ENCODE assay signal across 17 cellular contexts in the genomic region with DNA sequence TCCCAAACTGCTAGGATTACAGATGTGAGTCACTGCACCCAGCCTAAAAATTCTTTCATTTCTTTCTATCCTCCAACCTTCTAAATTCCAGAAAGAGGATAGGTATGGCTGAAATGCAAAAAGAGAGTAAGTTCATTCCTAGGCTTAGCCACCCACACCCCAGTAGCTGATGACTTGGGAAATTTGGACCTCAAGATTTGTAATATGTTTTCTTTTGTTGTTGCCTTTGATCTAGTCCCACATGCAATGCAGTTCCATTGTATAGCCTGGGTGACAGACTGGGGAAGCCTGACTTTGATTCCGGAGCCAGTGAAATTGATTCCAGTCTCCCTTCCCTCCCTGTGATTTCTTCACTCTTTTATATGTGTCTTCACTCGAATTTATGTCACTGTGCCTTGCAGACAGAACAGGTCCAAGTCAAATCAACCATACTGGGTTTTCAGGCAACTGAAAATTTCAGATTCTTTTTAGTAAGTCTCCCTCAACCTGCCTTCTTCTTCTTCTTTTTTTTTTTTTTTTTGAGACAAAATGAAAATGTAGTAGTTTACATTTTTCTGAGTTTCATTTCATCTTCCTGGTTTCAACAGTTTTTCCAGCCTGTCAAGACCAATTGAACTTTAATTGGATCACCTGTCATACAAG.
DNase-seq lines count a peak whose midpoint lies in the region; ATAC-seq, FAIRE-seq and TF ChIP-seq lines count a peak whose summit lies in the region.
"Had no signal": no experiment of that assay in that cellular context is flagged by ENCODE, and none has a peak within 500 bp of the region (broad histone marks: within the 10 kb centered on the region; RNA-seq: fewer than 3 reads in every experiment).

No MANE protein-coding gene starts in this region.

- H3K36me3 Mint-ChIP-seq in activated CD4-positive, alpha-beta T cell treated with anti-CD3 and anti-CD28 coated beads for 36 hours (ENCODE audit: low read depth), result no peaks in the 10 kb centered on the region

- H3K4me2 ChIP-seq in GM12878 (ENCODE audit: control insufficient read depth, insufficient read depth), result peak overlapping the region; percentile 21; the same call in 1 of the 2 replicates

- TF ChIP-seq EP300 in GM12878 (IDR thresholded peaks at IDR 0.05; ENCODE audit: borderline replicate concordance in 1 of 2, control insufficient read depth in 1 of 2, low read depth in 2 of 2, low read length in 2 of 2), result no peak

- H3K4me1 Mint-ChIP-seq in activated CD4-positive, alpha-beta T cell treated with anti-CD3 and anti-CD28 coated beads for 36 hours, result peaks cover 34% of the 10 kb centered on the region

- RAD21 ChIA-PET in GM12878 (lab: Charles Lee; ENCODE audit: unreplicated experiment), result no interaction called here

- no peak for DNase-seq in activated CD4-positive, alpha-beta T cell treated with anti-CD3 and anti-CD28 coated beads for 36 hours
- no peak for DNase-seq in activated CD4-positive, alpha-beta T cell treated with anti-CD3 and anti-CD28 coated beads for 1 hour
- DNase-seq in HS-27A (ENCODE audit: low read depth) (peak; percentile 42), GM12878 (ENCODE audit: low read depth, low spot score) (no peak), prostate gland (ENCODE audit: low spot score) (no peak), RCC 7860 (ENCODE audit: low spot score) (no peak)
- DNase-seq in stimulated activated naive CD4-positive, alpha-beta T cell treated with Interleukin-2 at 50 U/mL for 16 hours (lab: John Stamatoyannopoulos, UW), result no peak
- DNase-seq: GOT3, heart right ventricle, left cardiac atrium, NCI-H526 treated with DMSO at 0.1 percent for 48 hours, SIG-M5, thyroid gland had no signal

- TF ChIP-seq RAD21 in GM12878 (IDR thresholded peaks at IDR 0.05; ENCODE audit: insufficient read depth, low read depth, low read length), result no peak

- intact Hi-C loops in activated CD4-positive, alpha-beta T cell treated with anti-CD3 and anti-CD28 coated beads for 36 hours (cut with DNase I, micrococcal nuclease), result no loop called here
- intact Hi-C loops in GM12878 (cut with micrococcal nuclease; ENCODE audit: unreplicated experiment), result no loop called here
- intact Hi-C loops in prostate gland (cut with DNase I), result loop anchor here (5.0 kb wide), 1 partner anchor 57 kb away; no protein-coding TSS in a partner anchor

- TF ChIP-seq POLR2A in GM12878 (IDR thresholded peaks at IDR 0.05; ENCODE audit: low read depth, low read length) (no peak), prostate gland (IDR thresholded peaks at IDR 0.05) (no peak)

- H4K20me1 ChIP-seq in GM12878 (ENCODE audit: control insufficient read depth, insufficient read depth), result no peaks in the 10 kb centered on the region

- H3K27me3 ChIP-seq in GM12878 (replicated peaks in 1 of 2; ENCODE audit: control insufficient read depth in 2 of 2, insufficient read depth in 2 of 2, low read length in 1 of 2) (no peaks in the 10 kb centered on the region), prostate gland (replicated peaks; ENCODE audit: insufficient read depth) (no peaks in the 10 kb centered on the region)
- H3K27me3 ChIP-seq: thyroid gland had no signal

- SMC1A ChIA-PET in GM12878 (lab: Charles Lee; ENCODE audit: uncharacterized antibody, unreplicated experiment), result interaction anchor here (1.6 kb wide), 1 partner anchor 50 kb away, joined by 4 read pairs; no protein-coding TSS in a partner anchor

- CTCF ChIA-PET in activated CD4-positive, alpha-beta T cell treated with anti-CD3 and anti-CD28 coated beads for 36 hours (lab: Charles Lee), result interaction anchor here (0.7 to 1.0 kb wide), 2 partner anchors 9 to 39 kb away, joined by 3 to 4 read pairs; no protein-coding TSS in a partner anchor
- CTCF ChIA-PET in GM12878 (lab: Yijun Ruan, JAX), result no interaction called here

- WGBS in GM12878 (ENCODE audit: insufficient coverage, insufficient replicate concordance, low lambda C conversion rate, missing lambda C conversion rate), result 31% methylated on average over 2 of the region's 2 CpGs
- WGBS in prostate gland, result 29% methylated on average over 2 of the region's 2 CpGs

- peaks cover 2% of the 10 kb centered on the region for H3K9me3 Mint-ChIP-seq in activated CD4-positive, alpha-beta T cell treated with anti-CD3 and anti-CD28 coated beads for 36 hours (ENCODE audit: low read depth)

- H3K4me1 ChIP-seq in GM12878 (ENCODE audit: control insufficient read depth, insufficient read depth, low read length), result peaks cover 14% of the 10 kb centered on the region
- H3K4me1 ChIP-seq in prostate gland (replicated peaks), result peaks cover 17% of the 10 kb centered on the region
- H3K4me1 ChIP-seq: thyroid gland had no signal

- no peak overlapping the region for H3K4me3 ChIP-seq in GM12878
- H3K4me3 ChIP-seq in prostate gland, result no peak overlapping the region
- H3K4me3 ChIP-seq: heart right ventricle, skin epidermis, thyroid gland had no signal

- no peak for FAIRE-seq in GM12878 (lab: Jason Lieb, UNC)
- FAIRE-seq in RCC 7860 (lab: Jason Lieb, UNC), result no peak
- FAIRE-seq: bronchial epithelial cell, endothelial cell of umbilical vein had no signal

- H3K9me3 ChIP-seq in GM12878 (replicated peaks; ENCODE audit: control insufficient read depth, insufficient read depth, low read length) (no peaks in the 10 kb centered on the region), prostate gland (no peaks in the 10 kb centered on the region)
- H3K9me3 ChIP-seq: heart right ventricle, thyroid gland had no signal

- no TSS peak for BruUV-seq in GM12878 (replicated peaks; lab: Mats Ljungman, UMichigan)

- H3K27ac ChIP-seq in GM12878 (ENCODE audit: control insufficient read depth, insufficient read depth) (no peak overlapping the region), prostate gland (peak overlapping the region; percentile 43 to 77)
- H3K27ac ChIP-seq: thyroid gland had no signal

- peak; percentile 23 for ATAC-seq in activated CD4-positive, alpha-beta T cell treated with anti-CD3 and anti-CD28 coated beads for 36 hours
- ATAC-seq in GM12878 (no peak), HG03175 (IDR thresholded peaks at IDR 0.05; ENCODE audit: unreplicated experiment) (no peak)
- ATAC-seq: heart right ventricle, left cardiac atrium had no signal

- in situ Hi-C loops in GM12878 (cut with MboI), result no loop called here

- H3K27me3 Mint-ChIP-seq in activated CD4-positive, alpha-beta T cell treated with anti-CD3 and anti-CD28 coated beads for 36 hours, result peaks cover 10% of the 10 kb centered on the region

- POLR2A ChIA-PET in activated CD4-positive, alpha-beta T cell treated with anti-CD3 and anti-CD28 coated beads for 36 hours (lab: Charles Lee), result interaction anchor here (0.7 kb wide), 2 partner anchors 10 to 60 kb away, joined by 3 to 6 read pairs; no protein-coding TSS in a partner anchor
- POLR2A ChIA-PET in GM12878 (lab: Charles Lee), result interaction anchor here (0.7 to 1.4 kb wide), 2 partner anchors 17 to 294 kb away, joined by 4 read pairs; no protein-coding TSS in a partner anchor

- H3K9ac ChIP-seq in GM12878 (ENCODE audit: control insufficient read depth, insufficient read depth, low read length), result no peak overlapping the region

- no peak overlapping the region for H3K4me3 Mint-ChIP-seq in activated CD4-positive, alpha-beta T cell treated with anti-CD3 and anti-CD28 coated beads for 36 hours

- TF ChIP-seq CTCF in GM12878 (IDR thresholded peaks at IDR 0.05 in 2 of 3, conservative IDR thresholded peaks at IDR 0.05 in 1 of 3; ENCODE audit: control insufficient read depth in 2 of 3, extremely low read depth in 1 of 3, insufficient read depth in 1 of 3, low read depth in 3 of 3, low read length in 3 of 3) (no peak), prostate gland (IDR thresholded peaks at IDR 0.05) (no peak)

- H3K36me3 ChIP-seq in GM12878 (ENCODE audit: control insufficient read depth in 2 of 2, insufficient read depth in 2 of 2, low read length in 1 of 2) (no peaks in the 10 kb centered on the region), prostate gland (no peaks in the 10 kb centered on the region)
- H3K36me3 ChIP-seq: heart right ventricle, thyroid gland had no signal

- H3K27ac Mint-ChIP-seq in activated CD4-positive, alpha-beta T cell treated with anti-CD3 and anti-CD28 coated beads for 36 hours, result peak overlapping the region; percentile 71

- no peaks in the 10 kb centered on the region for H3K79me2 ChIP-seq in GM12878 (ENCODE audit: control insufficient read depth, insufficient read depth, low read length)

- H2AFZ ChIP-seq in GM12878 (ENCODE audit: control insufficient read depth, low read depth, low read length), result no peak overlapping the region; the same call in 1 of the 2 replicates

TF ChIP-seq in GM12878, 131 proteins besides CTCF, POLR2A, EP300 and RAD21:
- no peak for TF ChIP-seq NFXL1 (IDR thresholded peaks at IDR 0.05; ENCODE audit: borderline replicate concordance)
